ENCODE assay signal across 17 cellular contexts in genomic region chr14:55832974-55833373, GRCh38.
DNase-seq lines count a peak whose midpoint lies in the region; ATAC-seq, FAIRE-seq and TF ChIP-seq lines count a peak whose summit lies in the region.
"Had no signal": no experiment of that assay in that cellular context is flagged by ENCODE, and none has a peak within 500 bp of the region (broad histone marks: within the 10 kb centered on the region; RNA-seq: fewer than 3 reads in every experiment).

No MANE protein-coding gene starts in this region.

- TF ChIP-seq CTCF in PC-3 (conservative IDR thresholded peaks at IDR 0.05; ENCODE audit: low read depth, low read length): no peak

- BruUV-seq in PC-3 (replicated peaks; lab: Mats Ljungman, UMichigan): no TSS peak

- H3K79me2 ChIP-seq in PC-3 (ENCODE audit: low read length): no peaks in the 10 kb centered on the region

- peaks cover 0 to 2% (median 0%) of the 10 kb centered on the region in 5 donors for H3K9me3 Mint-ChIP-seq in CD8-positive, alpha-beta memory T cell

- intact Hi-C loops in PC-3 (cut with micrococcal nuclease): loop anchor here (1.0 to 10.0 kb wide), 12 partner anchors 14 to 386 kb away; partner anchors contain the start of gene PELI2

- no peaks in the 10 kb centered on the region for H3K27me3 ChIP-seq in PC-3 (ENCODE audit: low read length)
- H3K27me3 ChIP-seq in CD8-positive, alpha-beta memory T cell (ENCODE audit: insufficient read depth, low read length, poor library complexity, severe bottlenecking): no peaks in the 10 kb centered on the region

- H3K36me3 ChIP-seq in PC-3 (ENCODE audit: low read depth, low read length): no peaks in the 10 kb centered on the region
- no peaks in the 10 kb centered on the region for H3K36me3 ChIP-seq in CD8-positive, alpha-beta memory T cell (ENCODE audit: insufficient read depth, low read length)
- H3K36me3 ChIP-seq: HAP-1 had no signal

- H3K4me3 ChIP-seq in PC-3 (ENCODE audit: low read length): peak overlapping the region; percentile 31
- H3K4me3 ChIP-seq in CD8-positive, alpha-beta memory T cell (ENCODE audit: low read length): no peak overlapping the region
- H3K4me3 ChIP-seq: HAP-1, K562 had no signal

- H3K27ac ChIP-seq in PC-3 (ENCODE audit: low read length): peak overlapping the region; percentile 91
- H3K27ac ChIP-seq in CD8-positive, alpha-beta memory T cell (ENCODE audit: low read depth, low read length): no peak overlapping the region
- H3K27ac ChIP-seq: HL-60 had no signal

- H3K9ac ChIP-seq in PC-3 (ENCODE audit: low read length): peak overlapping the region; percentile 74

- peak overlapping the region; percentile 73 for H3K4me2 ChIP-seq in PC-3 (ENCODE audit: low read length)

- CTCF ChIA-PET in PC-3 (lab: Charles Lee): interaction anchor here (0.7 kb wide), 1 partner anchor 416 kb away, joined by 3 read pairs; no protein-coding TSS in a partner anchor
- CTCF ChIA-PET in CD8-positive, alpha-beta memory T cell (lab: Charles Lee): no interaction called here

- FAIRE-seq in GM19239 (lab: Jason Lieb, UNC): peak; percentile 23
- FAIRE-seq: K562 had no signal

- H4K20me1 ChIP-seq in PC-3 (ENCODE audit: low read length): no peaks in the 10 kb centered on the region

- H2AFZ ChIP-seq in PC-3 (ENCODE audit: low read length): no peak overlapping the region

- POLR2A ChIA-PET in PC-3 (lab: Charles Lee; ENCODE audit: unreplicated experiment): interaction anchor here (0.6 kb wide), 2 partner anchors 18 to 26 kb away, joined by 3 to 5 read pairs; no protein-coding TSS in a partner anchor
- POLR2A ChIA-PET in CD8-positive, alpha-beta memory T cell (lab: Charles Lee): no interaction called here

- H3K9me3 ChIP-seq in PC-3 (ENCODE audit: low read length): no peaks in the 10 kb centered on the region
- H3K9me3 ChIP-seq in CD8-positive, alpha-beta memory T cell (ENCODE audit: low read length): no peaks in the 10 kb centered on the region
- H3K9me3 ChIP-seq: HAP-1 had no signal

- peaks cover 0 to 9% (median 0%) of the 10 kb centered on the region in 3 donors for H3K36me3 Mint-ChIP-seq in CD8-positive, alpha-beta memory T cell
- H3K36me3 Mint-ChIP-seq: CD4-positive, CD25-positive, alpha-beta regulatory T cell had no signal

- H3K27me3 Mint-ChIP-seq in CD8-positive, alpha-beta memory T cell: peaks cover 0 to 20% of the 10 kb centered on the region in 2 donors

- ATAC-seq in PC-3 (peak; percentile 1; the same call in 1 of the 2 replicates), HG03378 (IDR thresholded peaks at IDR 0.05; ENCODE audit: unreplicated experiment) (no peak), HG02870 (IDR thresholded peaks at IDR 0.05; ENCODE audit: unreplicated experiment) (no peak)
- ATAC-seq: K562, Panc1 had no signal

- DNase-seq in ACHN (peak; percentile 10), GM19239 (ENCODE audit: insufficient read length, low spot score) (no peak), PC-3 (peak; percentile 29), kidney glomerular epithelial cell (lab: John Stamatoyannopoulos, UW) (peak; percentile 23), NCI-H2171 (lab: John Stamatoyannopoulos, UW) (no peak)
- no peak for DNase-seq in CD8-positive, alpha-beta memory T cell
- DNase-seq: CD4-positive, CD25-positive, alpha-beta regulatory T cell; NCI-H226; NCI-H526; SHP77 treated with DMSO at 0.1 percent for 48 hours; T-helper 2 cell had no signal

- H3K4me3 Mint-ChIP-seq in CD8-positive, alpha-beta memory T cell: no peak overlapping the region
- H3K4me3 Mint-ChIP-seq: CD4-positive, CD25-positive, alpha-beta regulatory T cell had no signal

- peaks cover 10% of the 10 kb centered on the region for H3F3A ChIP-seq in PC-3 (ENCODE audit: low read length, unreplicated experiment)

- in situ Hi-C loops in ACHN (cut with HindIII; ENCODE audit: low pct_ligation_motif_present, low pct_unique_long_range_greater_than_20kb, low sequenced_read_pairs): no loop called here

- H3K9me2 ChIP-seq in PC-3 (replicated peaks; ENCODE audit: low read length): no peaks in the 10 kb centered on the region

- H3K4me1 Mint-ChIP-seq in CD8-positive, alpha-beta memory T cell: no peaks in the 10 kb centered on the region
- H3K4me1 Mint-ChIP-seq: CD4-positive, CD25-positive, alpha-beta regulatory T cell had no signal

- no peak overlapping the region for H3K27ac Mint-ChIP-seq in CD8-positive, alpha-beta memory T cell
- H3K27ac Mint-ChIP-seq: CD4-positive, CD25-positive, alpha-beta regulatory T cell had no signal

- peaks cover 40% of the 10 kb centered on the region for H3K4me1 ChIP-seq in PC-3 (ENCODE audit: insufficient read depth, low read length)
- no peaks in the 10 kb centered on the region for H3K4me1 ChIP-seq in CD8-positive, alpha-beta memory T cell (ENCODE audit: insufficient read depth, low read length)
- H3K4me1 ChIP-seq: HAP-1 had no signal

Comparison
In these comparisons a context has a peak if more than half of its experiments do, and no peak if none do; other contexts are left out.
1. DNase-seq: peak in ACHN (single experiment), PC-3 (single experiment) and kidney glomerular epithelial cell (single experiment); none in GM19239 (single experiment), NCI-H2171 (single experiment) and CD8-positive, alpha-beta memory T cell (0 of 5).